In the genomic region with DNA sequence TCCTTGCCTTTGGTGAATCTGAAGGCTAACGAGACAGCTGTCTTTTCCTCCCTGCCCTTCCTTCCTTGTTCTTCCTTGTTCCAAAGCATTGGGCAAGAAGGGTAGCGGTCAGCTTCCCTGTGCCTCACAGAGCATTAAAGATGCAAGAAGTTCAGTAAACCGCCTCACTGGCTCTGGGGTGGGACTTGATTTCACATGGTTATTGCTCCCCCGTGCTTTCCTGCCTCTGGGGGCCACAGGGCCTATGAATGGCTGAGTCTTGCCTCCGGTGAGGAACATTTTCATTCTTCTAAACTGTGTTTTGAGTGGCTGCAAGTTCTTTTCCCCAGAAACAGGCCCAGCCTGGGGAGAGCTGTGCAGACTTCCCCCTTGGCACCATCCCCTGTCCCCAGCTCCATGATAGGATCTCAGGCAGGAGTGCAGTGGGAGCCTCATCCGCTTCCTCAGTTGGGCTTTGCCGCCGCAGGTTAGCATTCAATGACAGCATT, we compare ENCODE assay signal across 8 cellular contexts. TPM values are rescaled to one million over a fixed set of nuclear protein-coding genes. Genes with fewer than 3 reads are reported as not detected.
DNase-seq lines count a peak whose midpoint lies in the region; ATAC-seq, FAIRE-seq and TF ChIP-seq lines count a peak whose summit lies in the region.

No MANE protein-coding gene starts in this region.

- intact Hi-C loops in tibial artery (cut with DNase I; ENCODE audit: low total_unique reads), result no loop called here

- peak overlapping the region; percentile 92 to 100 for H3K27ac ChIP-seq in coronary artery
- no peak overlapping the region for H3K27ac ChIP-seq in mesendoderm (ENCODE audit: low read depth, low read length)
- H3K27ac ChIP-seq in tibial artery, result peak overlapping the region; percentile 99

- no peak overlapping the region for H3K18ac ChIP-seq in mesendoderm (ENCODE audit: low read length)

- FAIRE-seq in HTR-8/SVneo (lab: Jason Lieb, UNC), result no peak

- no peak overlapping the region for H3K23ac ChIP-seq in mesendoderm (ENCODE audit: low read length)

- no peak overlapping the region for H2AK5ac ChIP-seq in mesendoderm (ENCODE audit: low read length)

- peak overlapping the region; percentile 71 for H3K9ac ChIP-seq in mesendoderm (ENCODE audit: low read length)

- no peak overlapping the region for H2BK15ac ChIP-seq in mesendoderm (replicated peaks; ENCODE audit: low read depth)

- WGBS in mesendoderm (ENCODE audit: extremely low coverage, insufficient coverage, low lambda C conversion rate), result no CpG with 5 or more reads among the region's 8 CpGs

- H3K79me1 ChIP-seq in mesendoderm (ENCODE audit: low read length), result peaks cover 2% of the 10 kb centered on the region

- ATAC-seq in GM21526 (IDR thresholded peaks at IDR 0.05; ENCODE audit: low FRiP score, unreplicated experiment), result no peak

- H4K8ac ChIP-seq in mesendoderm (ENCODE audit: low read depth, low read length), result no peak overlapping the region

- H2BK5ac ChIP-seq in mesendoderm (ENCODE audit: low read length), result no peak overlapping the region

- no peaks in the 10 kb centered on the region for H3K79me2 ChIP-seq in mesendoderm (ENCODE audit: control insufficient read depth, insufficient read depth, low read length)

- peaks cover 32% of the 10 kb centered on the region for H3K4me1 ChIP-seq in BE2C
- H3K4me1 ChIP-seq in mesendoderm (ENCODE audit: control insufficient read depth, low read depth, low read length), result peaks cover 18% of the 10 kb centered on the region
- peaks cover 0 to 78% (median 65%) of the 10 kb centered on the region in 4 donors for H3K4me1 ChIP-seq in tibial artery

- TF ChIP-seq CTCF in BE2C (IDR thresholded peaks at IDR 0.05; ENCODE audit: low read depth, low read length) (no peak), coronary artery (IDR thresholded peaks at IDR 0.05) (no peak), tibial artery (IDR thresholded peaks at IDR 0.05) (no peak)

- peak; percentile 28 for DNase-seq in BE2C
- no peak for DNase-seq in MG63
- peak; percentile 84 for DNase-seq in coronary artery (ENCODE audit: low spot score)
- DNase-seq in mesendoderm, result no peak
- DNase-seq in tibial artery, result peak; percentile 76 to 80
- DNase-seq in NCI-H524 (lab: John Stamatoyannopoulos, UW), result no peak
- no peak for DNase-seq in HTR-8/SVneo (ENCODE audit: insufficient read length, low spot score)

- peak overlapping the region; percentile 83 for H3K4me3 ChIP-seq in BE2C (ENCODE audit: low read depth, low read length)
- H3K4me3 ChIP-seq in MG63, result peak overlapping the region; percentile 64
- H3K4me3 ChIP-seq in coronary artery, result peak overlapping the region; percentile 94
- H3K4me3 ChIP-seq in mesendoderm (ENCODE audit: low read length), result no peak overlapping the region
- H3K4me3 ChIP-seq in tibial artery, result peak overlapping the region; percentile 89 to 99

- no peak overlapping the region for H4K5ac ChIP-seq in mesendoderm (ENCODE audit: low read length)

- H3K27me3 ChIP-seq in BE2C (no peaks in the 10 kb centered on the region), MG63 (peaks cover 16% of the 10 kb centered on the region), mesendoderm (ENCODE audit: insufficient read depth, low read length, poor library complexity) (no peaks in the 10 kb centered on the region), tibial artery (no peaks in the 10 kb centered on the region)

- H3K56ac ChIP-seq in mesendoderm (ENCODE audit: low read length), result peak overlapping the region; percentile 3

- no peak overlapping the region for H3K4ac ChIP-seq in mesendoderm (ENCODE audit: low read depth, low read length)

- H3K9me3 ChIP-seq in BE2C (no peaks in the 10 kb centered on the region), MG63 (no peaks in the 10 kb centered on the region), tibial artery (no peaks in the 10 kb centered on the region)

- H3K4me2 ChIP-seq in mesendoderm (ENCODE audit: low read length), result peak overlapping the region; percentile 6

- H3K36me3 ChIP-seq in BE2C, result no peaks in the 10 kb centered on the region
- no peaks in the 10 kb centered on the region for H3K36me3 ChIP-seq in MG63
- no peaks in the 10 kb centered on the region for H3K36me3 ChIP-seq in mesendoderm (ENCODE audit: control insufficient read depth, insufficient read depth, low read length)
- H3K36me3 ChIP-seq in tibial artery, result no peaks in the 10 kb centered on the region

- H2BK120ac ChIP-seq in mesendoderm (ENCODE audit: low read depth, low read length), result no peak overlapping the region

RNA-seq across cellular contexts. Expression of a gene that starts 1.5 kb away (rescaled TPM):
- polyA plus RNA-seq in BE2C (2012; ENCODE audit: insufficient read depth, insufficient read length, low read depth), result 1.3 TPM
- total RNA-seq in MG63 (2014; rRNA removed; shearing (Covaris generic); ENCODE audit: low replicate concordance), result 1.4 and 1.9 TPM in 2 replicates
- 3.5 TPM for polyA plus RNA-seq in mesendoderm (2013, experiment 1 of 2)
- 2.9 TPM for polyA plus RNA-seq in mesendoderm (2013, experiment 2 of 2)

Comparison
In these comparisons a context has a peak if more than half of its experiments do, and no peak if none do; other contexts are left out.
1. DNase-seq: peak in BE2C (single experiment), coronary artery (single experiment) and tibial artery (2 of 2); none in MG63 (single experiment), mesendoderm (single experiment), NCI-H524 (0 of 2) and HTR-8/SVneo (single experiment).